In genomic region chr15:39453500-39454073, GRCh38 we compare ENCODE assay signal across 10 cellular contexts.
DNase-seq lines count a peak whose midpoint lies in the region; ATAC-seq and TF ChIP-seq lines count a peak whose summit lies in the region.
"Had no signal": no experiment of that assay in that cellular context is flagged by ENCODE, and none has a peak within 500 bp of the region (broad histone marks: within the 10 kb centered on the region; RNA-seq: fewer than 3 reads in every experiment).

No MANE protein-coding gene starts in this region.

- no peak for TF ChIP-seq RAD21 in IMR-90 (IDR thresholded peaks at IDR 0.05; ENCODE audit: low read length)

- no peak overlapping the region; a peak in 1 of 4 replicates for H4K8ac ChIP-seq in IMR-90 (ENCODE audit: low read depth in 2 of 2, low read length in 2 of 2)

- H2BK120ac ChIP-seq in IMR-90 (ENCODE audit: low read depth, low read length), result no peak overlapping the region

- CTCF ChIA-PET in IMR-90 (lab: Yijun Ruan, JAX), result no interaction called here

- no peaks in the 10 kb centered on the region for H3K27me3 ChIP-seq in IMR-90 (ENCODE audit: control insufficient read depth, insufficient read depth, low read length)
- no peaks in the 10 kb centered on the region for H3K27me3 ChIP-seq in left lung

- no peak overlapping the region for H2BK20ac ChIP-seq in IMR-90 (ENCODE audit: low read depth, low read length)

- H3K27ac ChIP-seq in IMR-90 (ENCODE audit: insufficient read depth, low read length), result peak overlapping the region; percentile 9; the same call in 1 of the 2 replicates
- H3K27ac ChIP-seq in left lung, result peak overlapping the region in 1 of 2 donors; percentile 62
- H3K27ac ChIP-seq: KMS-11 had no signal

- DNase-seq in IMR-90 (no peak), left lung (no peak), middle frontal gyrus (ENCODE audit: extremely low spot score, low spot score) (no peak), ACHN (no peak), NCI-H2107 treated with DMSO at 0.1 percent for 48 hours (lab: John Stamatoyannopoulos, UW; ENCODE audit: unreplicated experiment) (no peak), mucosa of gallbladder (ENCODE audit: low spot score) (no peak)
- DNase-seq: activated naive CD8-positive, alpha-beta T cell treated with anti-CD3 and anti-CD28 coated beads, Interleukin-2, amount 50 U/mL, for 24 hours had no signal

- H3K4ac ChIP-seq in IMR-90 (ENCODE audit: low read depth, low read length), result no peak overlapping the region

- H3K36me3 ChIP-seq in IMR-90 (ENCODE audit: control insufficient read depth, insufficient read depth, low read length) (no peaks in the 10 kb centered on the region), left lung (no peaks in the 10 kb centered on the region)

- WGBS in IMR-90 (ENCODE audit: extremely low coverage in 2 of 2, insufficient read length in 1 of 2), 2 experiments, result no CpG with 5 or more reads among the region's 6 CpGs

- no peak overlapping the region for H4K5ac ChIP-seq in IMR-90 (ENCODE audit: low read depth, low read length)

- peak overlapping the region; percentile 70; the same call in 1 of the 3 replicates for H2BK15ac ChIP-seq in IMR-90 (ENCODE audit: low read depth, low read length)

- no peak overlapping the region for H2BK5ac ChIP-seq in IMR-90 (ENCODE audit: low read depth, low read length, poor library complexity, severe bottlenecking)

- H4K20me1 ChIP-seq in IMR-90 (ENCODE audit: insufficient read depth, low read length), result no peaks in the 10 kb centered on the region

- H3K9me1 ChIP-seq in IMR-90 (ENCODE audit: insufficient read depth, low read length), result peaks cover 2% of the 10 kb centered on the region; the same call in 1 of the 2 replicates

- no peak overlapping the region for H3K14ac ChIP-seq in IMR-90 (replicated peaks; ENCODE audit: low read depth, low read length)

- peaks cover 8% of the 10 kb centered on the region for H3K4me1 ChIP-seq in IMR-90 (ENCODE audit: control insufficient read depth, insufficient read depth, low read length)
- peaks cover 7 to 25% of the 10 kb centered on the region in 2 donors for H3K4me1 ChIP-seq in left lung

- dilution Hi-C loops in IMR-90 (cut with HindIII; ENCODE audit: low sequenced_read_pairs, unreplicated experiment), result no loop called here

- no peaks in the 10 kb centered on the region for H3K9me3 ChIP-seq in IMR-90 (ENCODE audit: control insufficient read depth, insufficient read depth, low read length)
- H3K9me3 ChIP-seq in left lung, result no peaks in the 10 kb centered on the region

- H2AFZ ChIP-seq in IMR-90 (replicated peaks; ENCODE audit: low read length, poor library complexity), result no peak overlapping the region

- H3K4me2 ChIP-seq in IMR-90 (ENCODE audit: low read depth, low read length), result no peak overlapping the region
- H3K4me2 ChIP-seq: KMS-11 had no signal

- no peak overlapping the region for H2AK9ac ChIP-seq in IMR-90 (replicated peaks; ENCODE audit: low read depth, low read length, poor library complexity)

- peak overlapping the region; percentile 7; the same call in 1 of the 2 replicates for H3K18ac ChIP-seq in IMR-90 (ENCODE audit: low read depth, low read length)

- intact Hi-C loops in IMR-90 (cut with micrococcal nuclease), result no loop called here
- intact Hi-C loops in left lung (cut with DNase I), result no loop called here

- no TSS peak for BruUV-seq in IMR-90 (replicated peaks; lab: Mats Ljungman, UMichigan)

- H3K4me3 ChIP-seq in IMR-90 (ENCODE audit: insufficient read depth, low read depth, low read length) (no peak overlapping the region), left lung (no peak overlapping the region)

- no peak overlapping the region for H3K23ac ChIP-seq in IMR-90 (ENCODE audit: low read depth, low read length)

- H3K79me1 ChIP-seq in IMR-90 (ENCODE audit: low read depth in 1 of 2, low read length in 2 of 2), result no peaks in the 10 kb centered on the region

- H3K9ac ChIP-seq in IMR-90 (ENCODE audit: low read depth, low read length), result no peak overlapping the region
- H3K9ac ChIP-seq: KMS-11 had no signal

- no peak for TF ChIP-seq POLR2A in IMR-90 (IDR thresholded peaks at IDR 0.05; ENCODE audit: low read depth, low read length)

- peak; percentile 74 for ATAC-seq in GM18520 (IDR thresholded peaks at IDR 0.05; ENCODE audit: unreplicated experiment)
- peak; percentile 77 for ATAC-seq in GM21529 (IDR thresholded peaks at IDR 0.05; ENCODE audit: unreplicated experiment)
- ATAC-seq in IMR-90 (ENCODE audit: low read depth), result no peak
- ATAC-seq in left lung, result peak; percentile 53
- ATAC-seq: activated naive CD8-positive, alpha-beta T cell treated with anti-CD3 and anti-CD28 coated beads, Interleukin-2, amount 50 U/mL, for 24 hours had no signal

- in situ Hi-C loops in IMR-90 (cut with MboI; ENCODE audit: low sequenced_read_pairs), result no loop called here
- in situ Hi-C loops in ACHN (cut with HindIII; ENCODE audit: low pct_ligation_motif_present, low pct_unique_long_range_greater_than_20kb, low sequenced_read_pairs), result no loop called here

- peak overlapping the region; percentile 59; the same call in 1 of the 2 replicates for H2AK5ac ChIP-seq in IMR-90 (ENCODE audit: low read depth, low read length)

- POLR2A ChIA-PET in IMR-90 (lab: Charles Lee; ENCODE audit: unreplicated experiment), result no interaction called here

- TF ChIP-seq CTCF in IMR-90 (conservative IDR thresholded peaks at IDR 0.05; ENCODE audit: low read depth, low read length) (no peak), left lung (IDR thresholded peaks at IDR 0.05) (no peak)

- no peak overlapping the region for H4K91ac ChIP-seq in IMR-90 (ENCODE audit: insufficient read depth, low read depth, low read length)

- no peak overlapping the region for H3K56ac ChIP-seq in IMR-90 (ENCODE audit: extremely low read depth, insufficient read depth, low read length)

TF ChIP-seq in IMR-90, 13 proteins besides CTCF, POLR2A, EP300 and RAD21:
- TF ChIP-seq RCOR1 (IDR thresholded peaks at IDR 0.05; ENCODE audit: insufficient replicate concordance, low read length), result no peak
- peak; percentile 96 for TF ChIP-seq MAFK (IDR thresholded peaks at IDR 0.05; ENCODE audit: low read depth, low read length)
- no peak for TF ChIP-seq SMC3 (IDR thresholded peaks at IDR 0.05; ENCODE audit: low read depth, low read length)
- no peak for TF ChIP-seq ELK1 (IDR thresholded peaks at IDR 0.05; ENCODE audit: borderline replicate concordance, low read depth, low read length)
